ENCODE assay signal across 26 cellular contexts in genomic region chr17:65723356-65723928, GRCh38.
A peak's percentile ranks its signal among the peaks of the same experiment; 100 is the strongest.
DNase-seq lines count a peak whose midpoint lies in the region; ATAC-seq, FAIRE-seq and TF ChIP-seq lines count a peak whose summit lies in the region.
"Had no signal": no experiment of that assay in that cellular context is flagged by ENCODE, and none has a peak within 500 bp of the region (broad histone marks: within the 10 kb centered on the region; RNA-seq: fewer than 3 reads in every experiment).

No MANE protein-coding gene starts in this region.

- no peak overlapping the region for H3K4me2 ChIP-seq in GM23248 (ENCODE audit: unreplicated experiment)
- H3K4me2 ChIP-seq in astrocyte (ENCODE audit: low read length), result no peak overlapping the region
- peak overlapping the region; percentile 40 for H3K4me2 ChIP-seq in skeletal muscle satellite cell (ENCODE audit: low read length)
- H3K4me2 ChIP-seq in neural progenitor cell, result no peak overlapping the region
- H3K4me2 ChIP-seq: BLaER1 had no signal

- H3K27ac Mint-ChIP-seq in astrocyte (ENCODE audit: unreplicated experiment) (no peak overlapping the region), neural progenitor cell (no peak overlapping the region)
- H3K27ac Mint-ChIP-seq: activated CD4-positive, alpha-beta T cell treated with anti-CD3 and anti-CD28 coated beads, Interleukin-2, amount 10 ng/mL, durations not matched to agents 7 days and 5 days; endodermal cell had no signal

- ATAC-seq in HG03095 (IDR thresholded peaks at IDR 0.05; ENCODE audit: unreplicated experiment), result no peak
- no peak for ATAC-seq in HG02678 (IDR thresholded peaks at IDR 0.05; ENCODE audit: unreplicated experiment)
- ATAC-seq: GM12878 had no signal

- no peaks in the 10 kb centered on the region for H3K9me2 ChIP-seq in GM23248 (ENCODE audit: insufficient read depth)

- H3K4me1 Mint-ChIP-seq in astrocyte (ENCODE audit: low read depth, unreplicated experiment), result peaks cover 3% of the 10 kb centered on the region
- peaks cover 30% of the 10 kb centered on the region for H3K4me1 Mint-ChIP-seq in neural progenitor cell
- H3K4me1 Mint-ChIP-seq: activated CD4-positive, alpha-beta T cell treated with anti-CD3 and anti-CD28 coated beads, Interleukin-2, amount 10 ng/mL, durations not matched to agents 7 days and 5 days had no signal

- H3K9ac ChIP-seq in GM23248 (no peak overlapping the region), astrocyte (ENCODE audit: low read length) (no peak overlapping the region), skeletal muscle satellite cell (ENCODE audit: low read depth, low read length) (no peak overlapping the region), neural progenitor cell (no peak overlapping the region)
- H3K9ac ChIP-seq: BLaER1 had no signal

- no peak for FAIRE-seq in astrocyte (lab: Jason Lieb, UNC)
- FAIRE-seq: G401.6, GM12878, pancreas had no signal

- H3K9me3 ChIP-seq in GM23248 (ENCODE audit: low read depth), result no peaks in the 10 kb centered on the region
- H3K9me3 ChIP-seq in astrocyte (ENCODE audit: insufficient read depth, low read depth, low read length), result no peaks in the 10 kb centered on the region
- H3K9me3 ChIP-seq in skeletal muscle satellite cell (replicated peaks; ENCODE audit: low read length), result no peaks in the 10 kb centered on the region
- H3K9me3 ChIP-seq in neural progenitor cell (ENCODE audit: low read depth), result no peaks in the 10 kb centered on the region
- H3K9me3 ChIP-seq: BLaER1, left ventricle myocardium inferior, pancreas, Peyer's patch, spleen, suprapubic skin had no signal

- peaks cover 8% of the 10 kb centered on the region for H3K36me3 Mint-ChIP-seq in astrocyte (ENCODE audit: low read depth, unreplicated experiment)
- H3K36me3 Mint-ChIP-seq in neural progenitor cell, result peaks cover 17% of the 10 kb centered on the region

- H3K27me3 ChIP-seq in GM23248 (replicated peaks; ENCODE audit: insufficient read depth), result no peaks in the 10 kb centered on the region
- no peaks in the 10 kb centered on the region for H3K27me3 ChIP-seq in astrocyte (ENCODE audit: insufficient read depth, low read length)
- no peaks in the 10 kb centered on the region for H3K27me3 ChIP-seq in skeletal muscle satellite cell (ENCODE audit: control insufficient read depth, insufficient read depth, low read length)
- no peaks in the 10 kb centered on the region for H3K27me3 ChIP-seq in neural progenitor cell
- H3K27me3 ChIP-seq: BLaER1, pancreas, Peyer's patch, spleen, suprapubic skin had no signal

- H4K20me1 ChIP-seq in GM23248 (ENCODE audit: insufficient read depth), result no peaks in the 10 kb centered on the region
- H4K20me1 ChIP-seq in astrocyte (ENCODE audit: insufficient read depth, low read length), result no peaks in the 10 kb centered on the region
- H4K20me1 ChIP-seq in neural progenitor cell (ENCODE audit: low read depth), result no peaks in the 10 kb centered on the region
- H4K20me1 ChIP-seq: BLaER1 had no signal

- no peak overlapping the region for H2AFZ ChIP-seq in GM23248
- no peak overlapping the region for H2AFZ ChIP-seq in astrocyte (ENCODE audit: low read depth, low read length)
- H2AFZ ChIP-seq in neural progenitor cell (replicated peaks), result no peak overlapping the region

- no peaks in the 10 kb centered on the region for H3K36me3 ChIP-seq in GM23248 (ENCODE audit: low read depth)
- no peaks in the 10 kb centered on the region for H3K36me3 ChIP-seq in astrocyte (ENCODE audit: insufficient read depth, low read length)
- H3K36me3 ChIP-seq in skeletal muscle satellite cell (ENCODE audit: insufficient read depth, low read length), result no peaks in the 10 kb centered on the region
- H3K36me3 ChIP-seq in neural progenitor cell, result no peaks in the 10 kb centered on the region
- H3K36me3 ChIP-seq: BLaER1, left ventricle myocardium inferior, pancreas, Peyer's patch, spleen, suprapubic skin had no signal

- H3K79me2 ChIP-seq in GM23248 (ENCODE audit: insufficient read depth) (no peaks in the 10 kb centered on the region), astrocyte (ENCODE audit: insufficient read depth, low read length) (no peaks in the 10 kb centered on the region), neural progenitor cell (ENCODE audit: low read depth) (no peaks in the 10 kb centered on the region)

- H3K4me3 Mint-ChIP-seq in astrocyte (ENCODE audit: unreplicated experiment) (no peak overlapping the region), neural progenitor cell (no peak overlapping the region)
- H3K4me3 Mint-ChIP-seq: activated CD4-positive, alpha-beta T cell treated with anti-CD3 and anti-CD28 coated beads, Interleukin-2, amount 10 ng/mL, durations not matched to agents 7 days and 5 days; endodermal cell; H9 had no signal

- H3K9me3 Mint-ChIP-seq in astrocyte (ENCODE audit: unreplicated experiment), result no peaks in the 10 kb centered on the region
- peaks cover 2% of the 10 kb centered on the region for H3K9me3 Mint-ChIP-seq in neural progenitor cell
- H3K9me3 Mint-ChIP-seq: activated CD4-positive, alpha-beta T cell treated with anti-CD3 and anti-CD28 coated beads, Interleukin-2, amount 10 ng/mL, durations not matched to agents 7 days and 5 days; endodermal cell; H9 had no signal

- H3K27ac ChIP-seq in GM23248, result no peak overlapping the region
- no peak overlapping the region for H3K27ac ChIP-seq in astrocyte (ENCODE audit: low read depth, low read length)
- H3K27ac ChIP-seq in neural progenitor cell, result no peak overlapping the region
- H3K27ac ChIP-seq: BLaER1, left ventricle myocardium inferior, pancreas, Peyer's patch, spleen, suprapubic skin had no signal

- DNase-seq in GM23248, result peak; percentile 41
- DNase-seq in astrocyte (ENCODE audit: low read depth), result peak; percentile 58
- DNase-seq in foreskin fibroblast, result peak; percentile 28 to 55
- DNase-seq in neural progenitor cell (ENCODE audit: low spot score), result no peak
- no peak for DNase-seq in medulla oblongata (ENCODE audit: extremely low spot score)
- DNase-seq: activated CD4-positive, alpha-beta T cell treated with anti-CD3 and anti-CD28 coated beads, Interleukin-2, amount 10 ng/mL, durations not matched to agents 7 days and 5 days; activated gamma-delta T cell treated with Interleukin-2 at 50 U/mL for 16 hours; amygdala; cerebellar nuclear complex; endodermal cell; H9; KG1; left ventricle myocardium inferior; NCI-H1417 treated with DMSO at 0.1 percent for 48 hours; NCI-H2171 treated with DMSO at 0.1 percent for 48 hours; NCI-H82; pancreas; Peyer's patch; spleen had no signal

- in situ Hi-C loops in GM23248 (cut with MboI), result no loop called here

- H3K4me1 ChIP-seq in GM23248 (ENCODE audit: insufficient read depth), result peaks cover 6% of the 10 kb centered on the region
- peaks cover 4% of the 10 kb centered on the region for H3K4me1 ChIP-seq in astrocyte (ENCODE audit: insufficient read depth, low read length)
- peaks cover 14% of the 10 kb centered on the region for H3K4me1 ChIP-seq in skeletal muscle satellite cell (ENCODE audit: control insufficient read depth, insufficient read depth, low read length)
- peaks cover 8% of the 10 kb centered on the region for H3K4me1 ChIP-seq in neural progenitor cell
- H3K4me1 ChIP-seq: BLaER1, Peyer's patch, spleen, suprapubic skin had no signal

- H3F3A ChIP-seq in GM23248 (ENCODE audit: insufficient read depth) (no peaks in the 10 kb centered on the region), neural progenitor cell (ENCODE audit: low read depth) (no peaks in the 10 kb centered on the region)

- H3K27me3 Mint-ChIP-seq in astrocyte (ENCODE audit: low read depth, unreplicated experiment), result peaks cover 7% of the 10 kb centered on the region
- H3K27me3 Mint-ChIP-seq in neural progenitor cell (ENCODE audit: insufficient read depth, low read depth), result no peaks in the 10 kb centered on the region

- TF ChIP-seq CTCF in astrocyte (IDR thresholded peaks at IDR 0.05; ENCODE audit: insufficient read depth, low read depth, low read length), result no peak
- TF ChIP-seq CTCF in foreskin fibroblast (IDR thresholded peaks at IDR 0.05; ENCODE audit: low read depth, low read length), result no peak
- no peak for TF ChIP-seq CTCF in neural progenitor cell (IDR thresholded peaks at IDR 0.05)

- 14 to 16% methylated on average over 4 of the region's 4 CpGs for WGBS in GM23248 (ENCODE audit: low coverage in 1 of 2, low lambda C conversion rate in 2 of 2, missing lambda C conversion rate in 2 of 2), 2 experiments

- H3K4me3 ChIP-seq in GM23248 (no peak overlapping the region), astrocyte (ENCODE audit: insufficient read depth, low read depth, low read length) (no peak overlapping the region), foreskin fibroblast (ENCODE audit: low read depth in 1 of 2, low read length in 2 of 2) (no peak overlapping the region), skeletal muscle satellite cell (ENCODE audit: low read length) (no peak overlapping the region), neural progenitor cell (no peak overlapping the region)
- H3K4me3 ChIP-seq: BLaER1, GM12878, left ventricle myocardium inferior, pancreas, Peyer's patch, spleen, suprapubic skin had no signal

Comparison
In these comparisons a context has a peak if more than half of its experiments do, and no peak if none do; other contexts are left out.
1. DNase-seq: peak in GM23248 (single experiment), astrocyte (single experiment) and foreskin fibroblast (2 of 2); none in neural progenitor cell (single experiment) and medulla oblongata (single experiment).